Comparison of ENCODE assay signal across 16 cellular contexts in genomic region chr10:101134299-101135127, GRCh38. TPM values are rescaled to one million over a fixed set of nuclear protein-coding genes. Genes with fewer than 3 reads are reported as not detected.
DNase-seq lines count a peak whose midpoint lies in the region; ATAC-seq and TF ChIP-seq lines count a peak whose summit lies in the region.
"Had no signal": no experiment of that assay in that cellular context is flagged by ENCODE, and none has a peak within 500 bp of the region (broad histone marks: within the 10 kb centered on the region; RNA-seq: fewer than 3 reads in every experiment).

No MANE protein-coding gene starts in this region.

- no peak overlapping the region for H3K9ac ChIP-seq in iPS-15b (ENCODE audit: low read depth, low read length)

- H3K4me1 ChIP-seq in iPS-15b (ENCODE audit: control insufficient read depth, insufficient read depth, low read length) (peaks cover 2% of the 10 kb centered on the region), spleen (peaks cover 21 to 72% (median 51%) of the 10 kb centered on the region in 6 donors)

- peak overlapping the region; percentile 39 for H3K4me3 Mint-ChIP-seq in activated CD4-positive, alpha-beta T cell treated with anti-CD3 and anti-CD28 coated beads, Interleukin-2, amount 10 ng/mL, durations not matched to agents 7 days and 5 days
- H3K4me3 Mint-ChIP-seq in T-cell = peak overlapping the region; percentile 21 to 61 (median 44)
- H3K4me3 Mint-ChIP-seq: activated T-helper 1 cell treated with anti-CD3 and anti-CD28 coated beads, Interleukin-12 subunit alpha, Interleukin-12 subunit beta, Interleukin-2, Interleukin-4 antibody, amounts not matched to agents 30 ng/mL and 10 ng/mL and 1 ng/mL, durations not matched to agents 14 hours and 24 hours and 36 hours had no signal

- H3K4me1 Mint-ChIP-seq in activated CD4-positive, alpha-beta T cell treated with anti-CD3 and anti-CD28 coated beads, Interleukin-2, amount 10 ng/mL, durations not matched to agents 7 days and 5 days = peaks cover 11% of the 10 kb centered on the region
- peaks cover 49 to 60% (median 54%) of the 10 kb centered on the region in 3 donors for H3K4me1 Mint-ChIP-seq in T-cell

- no peak for DNase-seq in activated CD4-positive, alpha-beta T cell treated with anti-CD3 and anti-CD28 coated beads, Interleukin-2, amount 10 ng/mL, durations not matched to agents 7 days and 5 days
- DNase-seq in activated CD4-positive, alpha-beta T cell treated with anti-CD3 and anti-CD28 coated beads for 48 hours = no peak
- DNase-seq in T-cell (no peak), spleen (no peak), COLO829 (ENCODE audit: low spot score) (no peak), ecto neural progenitor cell (ENCODE audit: low spot score) (no peak), DMS79 (lab: John Stamatoyannopoulos, UW) (no peak)
- DNase-seq: ACHN; cerebellar nuclear complex; Karpas-422; NCI-H2107; ovary; stimulated activated CD4-positive, alpha-beta T cell treated with anti-CD3 and anti-CD28 coated beads, Interleukin-4, amount 100 ng/mL, for 4 hours; tibial artery had no signal

- 2 to 3% (median 2%) methylated on average over 40 to 60 of the region's 60 CpGs for WGBS in spleen, 5 donors

- peak overlapping the region; percentile 30 for H3K4me3 ChIP-seq in iPS-15b (ENCODE audit: low read depth, low read length)
- peak overlapping the region; percentile 21 to 67 (median 38) for H3K4me3 ChIP-seq in spleen
- H3K4me3 ChIP-seq: ovary had no signal

- intact Hi-C loops in spleen (cut with DNase I; ENCODE audit: low total_unique reads) = no loop called here

- no peak overlapping the region for H3K27ac Mint-ChIP-seq in activated CD4-positive, alpha-beta T cell treated with anti-CD3 and anti-CD28 coated beads, Interleukin-2, amount 10 ng/mL, durations not matched to agents 7 days and 5 days
- H3K27ac Mint-ChIP-seq in T-cell = no peak overlapping the region

- POLR2A ChIA-PET in activated CD4-positive, alpha-beta T cell treated with anti-CD3 and anti-CD28 coated beads, Interleukin-2, amount 10 ng/mL, durations not matched to agents 7 days and 5 days (lab: Charles Lee) = no interaction called here
- POLR2A ChIA-PET in T-cell (lab: Charles Lee) = no interaction called here

- H3K27me3 ChIP-seq in iPS-15b (ENCODE audit: control insufficient read depth, insufficient read depth, low read length) (peaks cover 99% of the 10 kb centered on the region), spleen (replicated peaks in 1 of 7) (peaks cover 2 to 100% (median 98%) of the 10 kb centered on the region in 7 donors)
- H3K27me3 ChIP-seq: ovary had no signal

- no peak for TF ChIP-seq POLR2A in spleen (IDR thresholded peaks at IDR 0.05)

- CTCF ChIA-PET in activated CD4-positive, alpha-beta T cell treated with anti-CD3 and anti-CD28 coated beads, Interleukin-2, amount 10 ng/mL, durations not matched to agents 7 days and 5 days (lab: Charles Lee) = interaction anchor here (1.0 to 1.6 kb wide), 2 partner anchors 89 to 390 kb away, joined by 3 read pairs; no protein-coding TSS in a partner anchor
- CTCF ChIA-PET in T-cell (lab: Charles Lee) = no interaction called here

- ATAC-seq in T-cell (replicated peaks in 1 of 4) = no peak

- no peaks in the 10 kb centered on the region for H3K9me3 Mint-ChIP-seq in activated CD4-positive, alpha-beta T cell treated with anti-CD3 and anti-CD28 coated beads, Interleukin-2, amount 10 ng/mL, durations not matched to agents 7 days and 5 days
- H3K9me3 Mint-ChIP-seq in T-cell = no peaks in the 10 kb centered on the region
- H3K9me3 Mint-ChIP-seq: activated T-helper 1 cell treated with anti-CD3 and anti-CD28 coated beads, Interleukin-12 subunit alpha, Interleukin-12 subunit beta, Interleukin-2, Interleukin-4 antibody, amounts not matched to agents 30 ng/mL and 10 ng/mL and 1 ng/mL, durations not matched to agents 14 hours and 24 hours and 36 hours had no signal

- H3K36me3 Mint-ChIP-seq in activated CD4-positive, alpha-beta T cell treated with anti-CD3 and anti-CD28 coated beads, Interleukin-2, amount 10 ng/mL, durations not matched to agents 7 days and 5 days (ENCODE audit: low read depth) = no peaks in the 10 kb centered on the region
- no peaks in the 10 kb centered on the region for H3K36me3 Mint-ChIP-seq in T-cell

- peak overlapping the region; percentile 60 to 87 (median 80) for H3K27ac ChIP-seq in spleen
- H3K27ac ChIP-seq: ovary, tibial artery had no signal

- TF ChIP-seq CTCF in spleen (IDR thresholded peaks at IDR 0.05 in 8 of 11, conservative IDR thresholded peaks at IDR 0.05 in 3 of 11) = no peak

- no peaks in the 10 kb centered on the region for H3K36me3 ChIP-seq in iPS-15b (ENCODE audit: control insufficient read depth, insufficient read depth, low read length)
- peaks cover 0 to 5% (median 0%) of the 10 kb centered on the region in 6 donors for H3K36me3 ChIP-seq in spleen
- H3K36me3 ChIP-seq: ovary, tibial artery had no signal

- peaks cover 89% of the 10 kb centered on the region for H3K27me3 Mint-ChIP-seq in activated CD4-positive, alpha-beta T cell treated with anti-CD3 and anti-CD28 coated beads, Interleukin-2, amount 10 ng/mL, durations not matched to agents 7 days and 5 days
- peaks cover 71 to 92% of the 10 kb centered on the region in 2 donors for H3K27me3 Mint-ChIP-seq in T-cell

- H3K9me3 ChIP-seq in iPS-15b (ENCODE audit: control insufficient read depth, insufficient read depth, low read length) (no peaks in the 10 kb centered on the region), spleen (no peaks in the 10 kb centered on the region)
- H3K9me3 ChIP-seq: ovary, tibial artery had no signal

RNA-seq across cellular contexts. Expression of gene TLX1, which starts 3.4 kb away (rescaled TPM):
- total RNA-seq in activated CD4-positive, alpha-beta T cell treated with anti-CD3 and anti-CD28 coated beads, Interleukin-2, amount 10 ng/mL, durations not matched to agents 7 days and 5 days = not detected
- total RNA-seq in T-cell (not detected), spleen (10 to 100 TPM; 21.0 to 91.5 (median 35.0) TPM)
- 10 to 100 TPM in 1 of 3 donors, 1 to 10 TPM in 2; 5.7 to 11.7 (median 7.5) TPM for polyA plus RNA-seq in spleen
- total RNA-seq: activated T-helper 1 cell treated with anti-CD3 and anti-CD28 coated beads, Interleukin-12 subunit alpha, Interleukin-12 subunit beta, Interleukin-2, Interleukin-4 antibody, amounts not matched to agents 30 ng/mL and 10 ng/mL and 1 ng/mL, durations not matched to agents 14 hours and 24 hours and 36 hours; ovary had no signal
- polyA plus RNA-seq: ovary had no signal

Comparison
In these comparisons a context has a peak if more than half of its experiments do, and no peak if none do; other contexts are left out.
1. RNA of gene TLX1, which starts 3.4 kb away (total RNA-seq): 21.0 to 91.5 TPM in spleen; not detected in activated CD4-positive, alpha-beta T cell treated with anti-CD3 and anti-CD28 coated beads, Interleukin-2, amount 10 ng/mL, durations not matched to agents 7 days and 5 days and not detected in T-cell; every median in the first group is over 10 times any median in the second.